In the genomic region with DNA sequence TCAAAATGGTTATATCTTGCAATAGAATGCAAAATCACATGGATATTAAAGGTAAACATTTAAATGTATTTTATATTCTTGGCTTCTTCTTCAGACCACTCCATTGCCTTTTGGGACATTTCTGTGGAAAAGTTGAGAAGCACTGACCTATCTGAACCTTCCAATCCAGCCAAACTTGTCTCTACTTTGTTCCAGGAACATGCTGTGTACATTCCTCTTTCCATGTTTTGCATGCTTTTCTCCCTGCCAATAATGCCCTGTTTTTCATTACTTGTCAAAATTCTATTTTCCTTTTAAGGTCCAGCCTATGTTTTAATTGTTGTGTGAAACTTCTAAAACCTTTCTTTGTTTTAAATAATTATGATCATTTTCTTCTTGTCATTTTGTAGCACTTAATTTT, we compare ENCODE assay signal across 2 cellular contexts.
A peak's percentile ranks its signal among the peaks of the same experiment; 100 is the strongest.
TF ChIP-seq lines count a peak whose summit lies in the region.

No MANE protein-coding gene starts in this region.

TF ChIP-seq in liver, 16 proteins besides CTCF, POLR2A, EP300 and RAD21:
- no peak for TF ChIP-seq GABPA (IDR thresholded peaks at IDR 0.05 in 1 of 2, conservative IDR thresholded peaks at IDR 0.05 in 1 of 2)
- peak; percentile 49 for TF ChIP-seq SP1 (IDR thresholded peaks at IDR 0.05)
- TF ChIP-seq TAF1 (conservative IDR thresholded peaks at IDR 0.05) = no peak
- TF ChIP-seq, protein P1, sequence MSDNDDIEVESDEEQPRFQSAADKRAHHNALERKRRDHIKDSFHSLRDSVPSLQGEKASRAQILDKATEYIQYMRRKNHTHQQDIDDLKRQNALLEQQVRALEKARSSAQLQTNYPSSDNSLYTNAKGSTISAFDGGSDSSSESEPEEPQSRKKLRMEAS (IDR thresholded peaks at IDR 0.05) = no peak
- TF ChIP-seq FOXA2 (IDR thresholded peaks at IDR 0.05) = no peak
- no peak for TF ChIP-seq HNF4G (IDR thresholded peaks at IDR 0.05)
- peak; percentile 16 for TF ChIP-seq YY1 (IDR thresholded peaks at IDR 0.05)
- TF ChIP-seq, protein P2, sequence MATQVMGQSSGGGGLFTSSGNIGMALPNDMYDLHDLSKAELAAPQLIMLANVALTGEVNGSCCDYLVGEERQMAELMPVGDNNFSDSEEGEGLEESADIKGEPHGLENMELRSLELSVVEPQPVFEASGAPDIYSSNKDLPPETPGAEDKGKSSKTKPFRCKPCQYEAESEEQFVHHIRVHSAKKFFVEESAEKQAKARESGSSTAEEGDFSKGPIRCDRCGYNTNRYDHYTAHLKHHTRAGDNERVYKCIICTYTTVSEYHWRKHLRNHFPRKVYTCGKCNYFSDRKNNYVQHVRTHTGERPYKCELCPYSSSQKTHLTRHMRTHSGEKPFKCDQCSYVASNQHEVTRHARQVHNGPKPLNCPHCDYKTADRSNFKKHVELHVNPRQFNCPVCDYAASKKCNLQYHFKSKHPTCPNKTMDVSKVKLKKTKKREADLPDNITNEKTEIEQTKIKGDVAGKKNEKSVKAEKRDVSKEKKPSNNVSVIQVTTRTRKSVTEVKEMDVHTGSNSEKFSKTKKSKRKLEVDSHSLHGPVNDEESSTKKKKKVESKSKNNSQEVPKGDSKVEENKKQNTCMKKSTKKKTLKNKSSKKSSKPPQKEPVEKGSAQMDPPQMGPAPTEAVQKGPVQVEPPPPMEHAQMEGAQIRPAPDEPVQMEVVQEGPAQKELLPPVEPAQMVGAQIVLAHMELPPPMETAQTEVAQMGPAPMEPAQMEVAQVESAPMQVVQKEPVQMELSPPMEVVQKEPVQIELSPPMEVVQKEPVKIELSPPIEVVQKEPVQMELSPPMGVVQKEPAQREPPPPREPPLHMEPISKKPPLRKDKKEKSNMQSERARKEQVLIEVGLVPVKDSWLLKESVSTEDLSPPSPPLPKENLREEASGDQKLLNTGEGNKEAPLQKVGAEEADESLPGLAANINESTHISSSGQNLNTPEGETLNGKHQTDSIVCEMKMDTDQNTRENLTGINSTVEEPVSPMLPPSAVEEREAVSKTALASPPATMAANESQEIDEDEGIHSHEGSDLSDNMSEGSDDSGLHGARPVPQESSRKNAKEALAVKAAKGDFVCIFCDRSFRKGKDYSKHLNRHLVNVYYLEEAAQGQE (IDR thresholded peaks at IDR 0.05) = no peak
- peak; percentile 94 for TF ChIP-seq NR2F2 (IDR thresholded peaks at IDR 0.05)
- TF ChIP-seq EGR1 (IDR thresholded peaks at IDR 0.05; ENCODE audit: low read depth in 2 of 2) = no peak
- peak; percentile 17 to 32 for TF ChIP-seq RXRA (IDR thresholded peaks at IDR 0.05)
- TF ChIP-seq JUND (IDR thresholded peaks at IDR 0.05) = peak; percentile 15 to 31
- no peak for TF ChIP-seq FOXA1 (IDR thresholded peaks at IDR 0.05)
TF ChIP-seq in liver: peak in this region for 5.

TF ChIP-seq in HepG2, 621 proteins besides CTCF, POLR2A, EP300 and RAD21:
- no peak for TF ChIP-seq GABPB1 (CRISPR knock-in tag; IDR thresholded peaks at IDR 0.05)
- no peak for TF ChIP-seq ZFY (CRISPR knock-in tag; IDR thresholded peaks at IDR 0.05)
- no peak for TF ChIP-seq NFE2L2 (IDR thresholded peaks at IDR 0.05; ENCODE audit: low read length)
- no peak for TF ChIP-seq PRPF4 (IDR thresholded peaks at IDR 0.05; ENCODE audit: low read depth, low read length, poor library complexity, severe bottlenecking)
- no peak for TF ChIP-seq ZNF776 (CRISPR knock-in tag; IDR thresholded peaks at IDR 0.05)
- TF ChIP-seq SRF (IDR thresholded peaks at IDR 0.05; ENCODE audit: low read depth, low read length) = no peak
- TF ChIP-seq KAT7 (CRISPR knock-in tag; IDR thresholded peaks at IDR 0.05; ENCODE audit: borderline replicate concordance) = no peak
- TF ChIP-seq ATAD3A (CRISPR knock-in tag; IDR thresholded peaks at IDR 0.05) = no peak
- TF ChIP-seq FOXK1 (CRISPR knock-in tag; IDR thresholded peaks at IDR 0.05; ENCODE audit: borderline replicate concordance, low read depth) = no peak
- no peak for TF ChIP-seq ATF1 (CRISPR knock-in tag; IDR thresholded peaks at IDR 0.05)
- no peak for TF ChIP-seq NPAS2 (CRISPR knock-in tag; IDR thresholded peaks at IDR 0.05; ENCODE audit: borderline replicate concordance)
- no peak for TF ChIP-seq ZNF616 (CRISPR knock-in tag; IDR thresholded peaks at IDR 0.05; ENCODE audit: low read depth)
- no peak for TF ChIP-seq GATAD2A (CRISPR knock-in tag; IDR thresholded peaks at IDR 0.05)
- TF ChIP-seq ZNF780A (CRISPR knock-in tag; IDR thresholded peaks at IDR 0.05) = no peak
